Comparison of ENCODE assay signal across 17 cellular contexts in the genomic region with DNA sequence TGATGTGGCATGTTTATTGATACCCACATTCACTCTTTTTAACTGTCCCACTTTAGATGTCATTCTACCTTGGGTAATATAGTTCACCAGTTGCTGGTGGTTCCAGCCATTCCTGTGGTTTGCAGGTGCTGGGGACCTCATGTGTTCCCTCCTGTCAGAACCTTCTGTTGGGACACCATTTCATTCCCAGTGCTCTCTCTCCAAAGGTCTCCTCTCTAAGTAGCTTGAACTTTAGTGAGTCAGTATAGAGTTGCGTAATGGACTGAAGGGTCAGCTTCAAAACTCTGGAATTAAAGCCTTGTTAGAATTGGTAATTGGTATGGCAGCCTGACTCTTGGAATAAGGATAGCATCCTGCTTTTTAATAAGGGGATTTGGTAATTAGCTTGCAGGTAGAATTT.
DNase-seq lines count a peak whose midpoint lies in the region; ATAC-seq and TF ChIP-seq lines count a peak whose summit lies in the region.
"Had no signal": no experiment of that assay in that cellular context is flagged by ENCODE, and none has a peak within 500 bp of the region (broad histone marks: within the 10 kb centered on the region; RNA-seq: fewer than 3 reads in every experiment).

No MANE protein-coding gene starts in this region.

- H3K4me1 ChIP-seq in psoas muscle (peaks cover 59% of the 10 kb centered on the region), prostate gland (replicated peaks) (no peaks in the 10 kb centered on the region)

- H3K4me3 ChIP-seq in fibroblast of mammary gland (ENCODE audit: control insufficient read depth, low read depth, low read length) (no peak overlapping the region), psoas muscle (no peak overlapping the region), prostate gland (no peak overlapping the region)
- H3K4me3 ChIP-seq: BLaER1 treated with 17β-estradiol and CSF1 and Interleukin-3, amounts not matched to agents 10 nM and 100 nM had no signal

- no peaks in the 10 kb centered on the region for H3K9me3 ChIP-seq in psoas muscle
- H3K9me3 ChIP-seq in prostate gland = no peaks in the 10 kb centered on the region

- TF ChIP-seq CTCF in fibroblast of mammary gland (conservative IDR thresholded peaks at IDR 0.05; ENCODE audit: control insufficient read depth, insufficient read depth, low read depth, low read length) (no peak), psoas muscle (IDR thresholded peaks at IDR 0.05) (no peak), prostate gland (IDR thresholded peaks at IDR 0.05) (no peak)

- no peak for TF ChIP-seq POLR2A in prostate gland (IDR thresholded peaks at IDR 0.05)

- no peak overlapping the region for H3K27ac ChIP-seq in psoas muscle
- no peak overlapping the region for H3K27ac ChIP-seq in prostate gland
- H3K27ac ChIP-seq: BLaER1 treated with 17β-estradiol and CSF1 and Interleukin-3, amounts not matched to agents 10 nM and 100 nM had no signal

- peak; percentile 22 for DNase-seq in GM04503 (ENCODE audit: low read depth)
- DNase-seq in NCI-H226 = peak; percentile 41
- DNase-seq in fibroblast of mammary gland (ENCODE audit: low read depth) = peak; percentile 81
- no peak for DNase-seq in psoas muscle
- DNase-seq in DMS79 treated with DMSO at 0.1 percent for 48 hours (lab: John Stamatoyannopoulos, UW) = no peak
- DNase-seq in NCI-H510A treated with DMSO at 0.1 percent for 48 hours (lab: John Stamatoyannopoulos, UW) = no peak
- DNase-seq in prostate gland (ENCODE audit: low spot score) = no peak
- DNase-seq in ureter (ENCODE audit: low spot score) = no peak
- DNase-seq: activated gamma-delta T cell treated with Interleukin-2 at 50 U/mL for 16 hours; DND-41; Kasumi-1; midbrain; NCI-H1930; NCI-H748 treated with DMSO at 0.1 percent for 48 hours; stimulated activated naive CD8-positive, alpha-beta T cell treated with anti-CD3 and anti-CD28 coated beads, Interleukin-15, Interleukin-2, amounts not matched to agents 100 U/mL and 50 U/mL, for 24 hours had no signal

- 96 to 97% (median 97%) methylated on average over 1 of the region's 1 CpG for WGBS in psoas muscle, 3 donors
- WGBS in prostate gland = 93% methylated on average over 1 of the region's 1 CpG

- intact Hi-C loops in psoas muscle (cut with DNase I) (no loop called here), prostate gland (cut with DNase I) (no loop called here)

- peak; percentile 30 to 82 (median 71) for ATAC-seq in psoas muscle
- ATAC-seq: WTC11 had no signal

- H3K36me3 ChIP-seq in psoas muscle (ENCODE audit: insufficient read depth in 1 of 2, low read depth in 1 of 2) (no peaks in the 10 kb centered on the region), prostate gland (no peaks in the 10 kb centered on the region)

- H3K27me3 ChIP-seq in psoas muscle (ENCODE audit: insufficient read depth in 3 of 3, low read length in 2 of 3) (no peaks in the 10 kb centered on the region), prostate gland (replicated peaks; ENCODE audit: insufficient read depth) (no peaks in the 10 kb centered on the region)
- H3K27me3 ChIP-seq: BLaER1 treated with 17β-estradiol and CSF1 and Interleukin-3, amounts not matched to agents 10 nM and 100 nM had no signal

Comparison
In these comparisons a context has a peak if more than half of its experiments do, and no peak if none do; other contexts are left out.
1. DNase-seq: peak in GM04503 (single experiment), NCI-H226 (single experiment) and fibroblast of mammary gland (single experiment); none in psoas muscle (0 of 2), DMS79 treated with DMSO at 0.1 percent for 48 hours (single experiment), NCI-H510A treated with DMSO at 0.1 percent for 48 hours (single experiment), prostate gland (single experiment) and ureter (single experiment).